ENCODE assay signal across 11 cellular contexts in genomic region chr16:86044881-86045600, GRCh38.
A peak's percentile ranks its signal among the peaks of the same experiment; 100 is the strongest.
DNase-seq lines count a peak whose midpoint lies in the region; FAIRE-seq and TF ChIP-seq lines count a peak whose summit lies in the region.
"Had no signal": no experiment of that assay in that cellular context is flagged by ENCODE, and none has a peak within 500 bp of the region (broad histone marks: within the 10 kb centered on the region; RNA-seq: fewer than 3 reads in every experiment).

No MANE protein-coding gene starts in this region.

- no peak for TF ChIP-seq CTCF in GM12865 (IDR thresholded peaks at IDR 0.05; ENCODE audit: insufficient read depth, low read depth, low read length, missing control alignments)
- no peak for TF ChIP-seq CTCF in progenitor cell of endocrine pancreas (IDR thresholded peaks at IDR 0.05; ENCODE audit: unreplicated experiment)

- peaks cover 47% of the 10 kb centered on the region for H3K27me3 Mint-ChIP-seq in activated naive CD8-positive, alpha-beta T cell treated with anti-CD3 and anti-CD28 coated beads for 36 hours
- H3K27me3 Mint-ChIP-seq in progenitor cell of endocrine pancreas: peaks cover 66% of the 10 kb centered on the region

- no peak overlapping the region for H3K27ac Mint-ChIP-seq in activated naive CD8-positive, alpha-beta T cell treated with anti-CD3 and anti-CD28 coated beads for 36 hours
- H3K27ac Mint-ChIP-seq in progenitor cell of endocrine pancreas: no peak overlapping the region

- no peaks in the 10 kb centered on the region for H3K36me3 Mint-ChIP-seq in activated naive CD8-positive, alpha-beta T cell treated with anti-CD3 and anti-CD28 coated beads for 36 hours
- no peaks in the 10 kb centered on the region for H3K36me3 Mint-ChIP-seq in progenitor cell of endocrine pancreas (ENCODE audit: insufficient read depth)

- no peak overlapping the region for H3K4me3 Mint-ChIP-seq in activated naive CD8-positive, alpha-beta T cell treated with anti-CD3 and anti-CD28 coated beads for 36 hours
- H3K4me3 Mint-ChIP-seq in progenitor cell of endocrine pancreas (ENCODE audit: low read depth): no peak overlapping the region

- H3K4me3 ChIP-seq in GM12865 (ENCODE audit: low read depth, low read length): no peak overlapping the region
- H3K4me3 ChIP-seq: SK-N-MC had no signal

- peaks cover 22% of the 10 kb centered on the region for H3K4me1 Mint-ChIP-seq in activated naive CD8-positive, alpha-beta T cell treated with anti-CD3 and anti-CD28 coated beads for 36 hours
- H3K4me1 Mint-ChIP-seq in progenitor cell of endocrine pancreas (ENCODE audit: low read depth): peaks cover 15% of the 10 kb centered on the region

- DNase-seq in GM12865 (ENCODE audit: low read depth): peak; percentile 23
- peak; percentile 3 to 16 for DNase-seq in activated CD4-positive, alpha-beta T cell treated with anti-CD3 and anti-CD28 coated beads for 24 hours (ENCODE audit: low read depth in 2 of 2)
- peak; percentile 67 for DNase-seq in activated naive CD8-positive, alpha-beta T cell treated with anti-CD3 and anti-CD28 coated beads for 36 hours
- peak; percentile 28 for DNase-seq in stimulated activated CD4-positive, alpha-beta T cell treated with anti-CD3 and anti-CD28 coated beads, Interleukin-2, amount 100 ng/mL, for 4 hours (ENCODE audit: low read depth)
- no peak for DNase-seq in NCI-H1417 (lab: John Stamatoyannopoulos, UW)
- no peak for DNase-seq in progenitor cell of endocrine pancreas (ENCODE audit: low spot score, unreplicated experiment)
- DNase-seq in glomerular visceral epithelial cell (ENCODE audit: extremely low spot score): no peak
- DNase-seq in GM19239 (ENCODE audit: insufficient read length, low spot score): no peak

- FAIRE-seq in GM19239 (lab: Jason Lieb, UNC): no peak
- FAIRE-seq: endometrium, islet of Langerhans had no signal

- H3K9me3 Mint-ChIP-seq in activated naive CD8-positive, alpha-beta T cell treated with anti-CD3 and anti-CD28 coated beads for 36 hours: no peaks in the 10 kb centered on the region
- no peaks in the 10 kb centered on the region for H3K9me3 Mint-ChIP-seq in progenitor cell of endocrine pancreas (ENCODE audit: low read depth)

Comparison
In these comparisons a context has a peak if more than half of its experiments do, and no peak if none do; other contexts are left out.
1. DNase-seq: peak in GM12865 (single experiment), activated CD4-positive, alpha-beta T cell treated with anti-CD3 and anti-CD28 coated beads for 24 hours (2 of 2), activated naive CD8-positive, alpha-beta T cell treated with anti-CD3 and anti-CD28 coated beads for 36 hours (single experiment) and stimulated activated CD4-positive, alpha-beta T cell treated with anti-CD3 and anti-CD28 coated beads, Interleukin-2, amount 100 ng/mL, for 4 hours (single experiment); none in NCI-H1417 (0 of 3), progenitor cell of endocrine pancreas (single experiment), glomerular visceral epithelial cell (single experiment) and GM19239 (single experiment).